ENCODE assay signal across 26 cellular contexts in genomic region chr20:58930496-58930895, GRCh38.
"Had no signal": no experiment of that assay in that cellular context is flagged by ENCODE, and none has a peak within 500 bp of the region (broad histone marks: within the 10 kb centered on the region; RNA-seq: fewer than 3 reads in every experiment).

No MANE protein-coding gene starts in this region.

- H3K9me3 Mint-ChIP-seq: activated CD4-positive, alpha-beta T cell treated with anti-CD3 and anti-CD28 coated beads, Interleukin-2, amount 10 ng/mL, durations not matched to agents 7 days and 5 days; activated naive CD4-positive, alpha-beta T cell treated with anti-CD3 and anti-CD28 coated beads, Interleukin-2, amount 50 U/mL, for 24 hours; activated T-helper 1 cell treated with anti-CD3 and anti-CD28 coated beads, Interleukin-12 subunit alpha, Interleukin-12 subunit beta, Interleukin-2, Interleukin-4 antibody, amounts not matched to agents 30 ng/mL and 10 ng/mL and 1 ng/mL, durations not matched to agents 14 hours and 24 hours and 36 hours; central memory CD8-positive, alpha-beta T cell; memory B cell; nephron; stimulated activated memory B cell treated with anti-CD40 and anti-IgM and Interleukin-4, amounts not matched to agents 10 μg/mL and 1 μg/mL and 100 μg/mL, for 72 hours; T-helper 2 cell treated with Interferon-gamma antibody and Interleukin-4, amounts not matched to agents 5 μg/mL and 100 μg/mL, for 36 hours had no signal

- DNase-seq: activated CD4-positive, alpha-beta T cell treated with anti-CD3 and anti-CD28 coated beads, Interleukin-2, amount 10 ng/mL, durations not matched to agents 7 days and 5 days; activated CD4-positive, CD25-positive, alpha-beta regulatory T cell treated with anti-CD3 and anti-CD28 coated beads, Interleukin-2, amount 50 U/mL, for 72 hours; activated CD8-positive, alpha-beta T cell treated with anti-CD3 and anti-CD28 coated beads, Interleukin-2, amount 10 ng/mL, durations not matched to agents 7 days and 5 days; activated gamma-delta T cell; aorta; brain microvascular endothelial cell; effector memory CD4-positive, alpha-beta T cell; heart right ventricle; islet precursor cell; left cardiac atrium; right lobe of liver; small intestine; stomach; uterus; WERI-Rb-1 had no signal

- H3K27ac Mint-ChIP-seq: activated CD4-positive, alpha-beta T cell treated with anti-CD3 and anti-CD28 coated beads, Interleukin-2, amount 10 ng/mL, durations not matched to agents 7 days and 5 days; activated CD8-positive, alpha-beta T cell treated with anti-CD3 and anti-CD28 coated beads, Interleukin-2, amount 10 ng/mL, durations not matched to agents 7 days and 5 days; activated naive CD4-positive, alpha-beta T cell treated with anti-CD3 and anti-CD28 coated beads, Interleukin-2, amount 50 U/mL, for 24 hours; activated T-helper 1 cell treated with anti-CD3 and anti-CD28 coated beads, Interleukin-12 subunit alpha, Interleukin-12 subunit beta, Interleukin-2, Interleukin-4 antibody, amounts not matched to agents 30 ng/mL and 10 ng/mL and 1 ng/mL, durations not matched to agents 14 hours and 24 hours and 36 hours; memory B cell; nephron; stimulated activated memory B cell treated with anti-CD40 and anti-IgM and Interleukin-4, amounts not matched to agents 10 μg/mL and 1 μg/mL and 100 μg/mL, for 72 hours; T-helper 2 cell treated with Interferon-gamma antibody and Interleukin-4, amounts not matched to agents 5 μg/mL and 100 μg/mL, for 36 hours had no signal

- H3K27ac ChIP-seq: brain microvascular endothelial cell, heart right ventricle, right lobe of liver, stomach, suprapubic skin, tibial nerve, uterus, WERI-Rb-1 had no signal

- H3K4me3 Mint-ChIP-seq: activated CD4-positive, alpha-beta T cell treated with anti-CD3 and anti-CD28 coated beads, Interleukin-2, amount 10 ng/mL, durations not matched to agents 7 days and 5 days; activated CD8-positive, alpha-beta T cell treated with anti-CD3 and anti-CD28 coated beads, Interleukin-2, amount 10 ng/mL, durations not matched to agents 7 days and 5 days; activated naive CD4-positive, alpha-beta T cell treated with anti-CD3 and anti-CD28 coated beads, Interleukin-2, amount 50 U/mL, for 24 hours; activated T-helper 1 cell treated with anti-CD3 and anti-CD28 coated beads, Interleukin-12 subunit alpha, Interleukin-12 subunit beta, Interleukin-2, Interleukin-4 antibody, amounts not matched to agents 30 ng/mL and 10 ng/mL and 1 ng/mL, durations not matched to agents 14 hours and 24 hours and 36 hours; central memory CD8-positive, alpha-beta T cell; memory B cell; nephron; stimulated activated memory B cell treated with anti-CD40 and anti-IgM and Interleukin-4, amounts not matched to agents 10 μg/mL and 1 μg/mL and 100 μg/mL, for 72 hours; T-helper 2 cell treated with Interferon-gamma antibody and Interleukin-4, amounts not matched to agents 5 μg/mL and 100 μg/mL, for 36 hours had no signal

- H3K4me3 ChIP-seq: heart right ventricle, right lobe of liver, stomach, suprapubic skin, tibial nerve, uterus had no signal

- H3K27me3 ChIP-seq: brain microvascular endothelial cell, heart right ventricle, right lobe of liver, suprapubic skin, tibial nerve, uterus had no signal

- H3K4me1 ChIP-seq: right lobe of liver, stomach, suprapubic skin, tibial nerve, uterus had no signal

- H3K36me3 ChIP-seq: brain microvascular endothelial cell, heart right ventricle, right lobe of liver, stomach, suprapubic skin, tibial nerve, uterus, WERI-Rb-1 had no signal

- H3K9me3 ChIP-seq: heart right ventricle, right lobe of liver, stomach, suprapubic skin, tibial nerve, uterus had no signal

- H3K4me1 Mint-ChIP-seq: activated CD4-positive, alpha-beta T cell treated with anti-CD3 and anti-CD28 coated beads, Interleukin-2, amount 10 ng/mL, durations not matched to agents 7 days and 5 days; activated naive CD4-positive, alpha-beta T cell treated with anti-CD3 and anti-CD28 coated beads, Interleukin-2, amount 50 U/mL, for 24 hours; central memory CD8-positive, alpha-beta T cell; nephron; stimulated activated memory B cell treated with anti-CD40 and anti-IgM and Interleukin-4, amounts not matched to agents 10 μg/mL and 1 μg/mL and 100 μg/mL, for 72 hours had no signal

- H3K36me3 Mint-ChIP-seq: activated naive CD4-positive, alpha-beta T cell treated with anti-CD3 and anti-CD28 coated beads, Interleukin-2, amount 50 U/mL, for 24 hours; stimulated activated memory B cell treated with anti-CD40 and anti-IgM and Interleukin-4, amounts not matched to agents 10 μg/mL and 1 μg/mL and 100 μg/mL, for 72 hours had no signal

- FAIRE-seq: colon, endothelial cell of umbilical vein, small intestine had no signal
